In the genomic region with DNA sequence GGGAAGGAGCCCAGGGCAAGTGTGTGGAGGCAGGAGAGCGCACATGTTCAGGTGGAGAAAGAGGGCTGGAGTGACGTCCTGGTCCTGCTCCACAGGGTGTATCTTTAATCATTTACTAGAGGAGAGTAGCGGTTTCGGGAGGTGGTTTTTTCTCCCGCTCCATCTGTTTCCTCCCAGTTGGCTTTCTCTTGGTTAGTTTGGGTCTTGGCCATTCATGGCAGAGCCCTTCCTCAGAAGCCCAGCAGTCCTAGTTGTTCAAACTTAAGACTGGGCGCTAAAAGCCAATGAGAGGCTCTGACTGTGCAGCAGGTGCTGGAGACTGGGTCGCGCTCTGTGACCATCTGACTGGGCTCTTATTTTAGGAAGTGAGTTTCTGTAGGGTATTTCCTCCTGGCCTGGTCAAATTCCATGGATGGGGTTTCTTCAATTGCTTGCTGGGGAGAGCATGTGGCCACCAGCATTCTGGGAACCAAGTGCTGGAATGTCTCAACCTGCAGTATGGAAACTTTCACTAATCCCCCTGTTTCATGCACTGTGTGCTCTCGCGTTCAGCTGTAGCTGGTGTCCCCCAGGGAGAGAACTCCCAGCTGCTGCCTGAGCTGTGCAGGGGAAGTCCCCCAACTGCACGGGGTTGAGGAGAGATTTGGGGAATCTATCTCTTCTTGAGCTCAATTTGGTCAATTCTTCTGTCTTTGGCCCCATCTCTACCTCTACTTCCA, we compare ENCODE assay signal across 16 cellular contexts. TPM values are rescaled to one million over a fixed set of nuclear protein-coding genes. Genes with fewer than 3 reads are reported as not detected.
DNase-seq lines count a peak whose midpoint lies in the region; ATAC-seq, FAIRE-seq and TF ChIP-seq lines count a peak whose summit lies in the region.
"Had no signal": no experiment of that assay in that cellular context is flagged by ENCODE, and none has a peak within 500 bp of the region (broad histone marks: within the 10 kb centered on the region; RNA-seq: fewer than 3 reads in every experiment).

No MANE protein-coding gene starts in this region.

- no peak for DNase-seq in GM19239 (ENCODE audit: insufficient read length, low spot score)
- DNase-seq in NCI-H2171 treated with DMSO at 0.1 percent for 48 hours (lab: John Stamatoyannopoulos, UW) = peak; percentile 47
- DNase-seq in epithelial cell of proximal tubule (ENCODE audit: low read depth) = peak; percentile 30
- peak; percentile 75 for DNase-seq in renal cortical epithelial cell (ENCODE audit: low read depth)
- DNase-seq in activated naive CD4-positive, alpha-beta T cell treated with anti-CD3 and anti-CD28 coated beads, Interleukin-2, amount 50 U/mL, for 16 hours = no peak
- no peak for DNase-seq in testis
- DNase-seq: activated CD4-positive, alpha-beta T cell treated with anti-CD3 and anti-CD28 coated beads, Interleukin-2, amount 50 U/mL, for 48 hours; activated T-cell treated with anti-CD3 and anti-CD28 coated beads, Interleukin-2, amount 50 U/mL, for 48 hours; HCEC 1CT; hypothalamus; left cardiac atrium; NCI-H1105 had no signal

- no peak for TF ChIP-seq POLR2A in testis (IDR thresholded peaks at IDR 0.05)

- H3K4me3 ChIP-seq in epithelial cell of proximal tubule (ENCODE audit: low read depth, low read length) = no peak overlapping the region
- H3K4me3 ChIP-seq in testis = no peak overlapping the region
- H3K4me3 ChIP-seq: prostate gland had no signal

- peaks cover 3% of the 10 kb centered on the region for H3K4me1 ChIP-seq in testis
- H3K4me1 ChIP-seq: prostate gland had no signal

- no peak overlapping the region for H3K27ac ChIP-seq in testis
- H3K27ac ChIP-seq: C4-2B, prostate gland had no signal

- intact Hi-C loops in testis (cut with DNase I; ENCODE audit: low total_unique reads) = no loop called here

- ATAC-seq in HG03432 (IDR thresholded peaks at IDR 0.05; ENCODE audit: unreplicated experiment) = no peak
- ATAC-seq: left cardiac atrium had no signal

- 74 to 78% methylated on average over 9 to 11 of the region's 11 CpGs for WGBS in testis, 2 donors

- H3K27me3 ChIP-seq in testis = no peaks in the 10 kb centered on the region

- no peaks in the 10 kb centered on the region for H3K9me3 ChIP-seq in testis
- H3K9me3 ChIP-seq: prostate gland had no signal

- no peak for TF ChIP-seq CTCF in epithelial cell of proximal tubule (conservative IDR thresholded peaks at IDR 0.05; ENCODE audit: low read depth, low read length)
- no peak for TF ChIP-seq CTCF in testis (IDR thresholded peaks at IDR 0.05)

- FAIRE-seq in GM19239 (lab: Jason Lieb, UNC) = peak; percentile 21
- FAIRE-seq: TTC549 had no signal

- H3K36me3 ChIP-seq in testis (ENCODE audit: low read depth, missing control alignments) = no peaks in the 10 kb centered on the region
- H3K36me3 ChIP-seq: prostate gland had no signal

RNA-seq across cellular contexts. Expression of a gene that starts 27.4 kb away (rescaled TPM):
- total RNA-seq in epithelial cell of proximal tubule (20.5 and 21.6 TPM in 2 replicates), renal cortical epithelial cell (24.7 and 91.3 TPM in 2 replicates), testis (10 to 100 TPM; 19.8 to 23.5 TPM)
- 14.2 TPM for polyA plus RNA-seq in testis (ENCODE audit: insufficient read depth, low read depth, low replicate concordance)

Comparison
In these comparisons a context has a peak if more than half of its experiments do, and no peak if none do; other contexts are left out.
1. DNase-seq: peak in NCI-H2171 treated with DMSO at 0.1 percent for 48 hours (single experiment), epithelial cell of proximal tubule (single experiment) and renal cortical epithelial cell (single experiment); none in GM19239 (single experiment), activated naive CD4-positive, alpha-beta T cell treated with anti-CD3 and anti-CD28 coated beads, Interleukin-2, amount 50 U/mL, for 16 hours (single experiment) and testis (single experiment).